7 cellular contexts compared by ENCODE assay signal in the genomic region with DNA sequence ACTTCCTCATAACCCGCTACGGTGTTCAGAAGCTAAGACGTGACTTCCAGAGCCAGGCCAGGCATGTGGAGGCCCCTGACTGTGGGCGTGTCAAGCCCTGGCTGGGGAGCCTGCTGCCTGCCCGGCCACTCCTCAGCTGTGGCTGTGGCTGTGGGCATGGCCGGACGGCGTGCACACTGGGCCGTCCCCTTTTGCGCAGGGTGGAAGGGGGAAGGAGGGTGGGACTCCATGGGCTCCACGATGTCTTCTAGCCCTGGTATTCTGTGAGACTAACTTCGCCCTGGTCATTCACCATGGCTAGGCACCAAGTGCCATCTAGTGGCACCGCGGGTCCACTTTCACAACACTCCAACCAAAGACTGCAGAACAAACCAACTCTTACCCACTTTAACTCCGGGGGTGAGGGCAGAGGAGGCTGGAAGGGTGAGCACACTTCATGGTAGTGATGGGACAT.
DNase-seq lines count a peak whose midpoint lies in the region; ATAC-seq and TF ChIP-seq lines count a peak whose summit lies in the region.

No MANE protein-coding gene starts in this region.

- no peak overlapping the region for H3K27ac Mint-ChIP-seq in activated naive CD4-positive, alpha-beta T cell treated with anti-CD3 and anti-CD28 coated beads for 36 hours

- DNase-seq in EL (peak; percentile 42), HuH-7.5 (ENCODE audit: low spot score) (peak; percentile 20), globus pallidus (ENCODE audit: low spot score) (peak; percentile 82), pons (ENCODE audit: low spot score) (peak; percentile 91), retina (no peak)
- DNase-seq in activated naive CD4-positive, alpha-beta T cell treated with anti-CD3 and anti-CD28 coated beads for 36 hours = peak; percentile 38

- TF ChIP-seq POLR2A in GM18505 (IDR thresholded peaks at IDR 0.05; ENCODE audit: borderline replicate concordance, extremely low read depth, insufficient read depth, insufficient read length) = no peak

- no peaks in the 10 kb centered on the region for H3K9me3 Mint-ChIP-seq in activated naive CD4-positive, alpha-beta T cell treated with anti-CD3 and anti-CD28 coated beads for 36 hours

- H3K27me3 Mint-ChIP-seq in activated naive CD4-positive, alpha-beta T cell treated with anti-CD3 and anti-CD28 coated beads for 36 hours (ENCODE audit: low read depth) = no peaks in the 10 kb centered on the region

- CTCF ChIA-PET in activated naive CD4-positive, alpha-beta T cell treated with anti-CD3 and anti-CD28 coated beads for 36 hours (lab: Charles Lee) = interaction anchor here (0.7 to 1.5 kb wide), 4 partner anchors 17 to 81 kb away, joined by 3 to 5 read pairs (median 3); no protein-coding TSS in a partner anchor

- H3K4me3 Mint-ChIP-seq in activated naive CD4-positive, alpha-beta T cell treated with anti-CD3 and anti-CD28 coated beads for 36 hours = no peak overlapping the region

- peaks cover 17% of the 10 kb centered on the region for H3K4me1 Mint-ChIP-seq in activated naive CD4-positive, alpha-beta T cell treated with anti-CD3 and anti-CD28 coated beads for 36 hours (ENCODE audit: low read depth)

- peaks cover 9% of the 10 kb centered on the region for H3K36me3 Mint-ChIP-seq in activated naive CD4-positive, alpha-beta T cell treated with anti-CD3 and anti-CD28 coated beads for 36 hours (ENCODE audit: low read depth)

- no peak for ATAC-seq in GM18505 (IDR thresholded peaks at IDR 0.05; ENCODE audit: unreplicated experiment)

- intact Hi-C loops in activated naive CD4-positive, alpha-beta T cell treated with anti-CD3 and anti-CD28 coated beads for 36 hours (cut with micrococcal nuclease) = loop anchor here (1.0 kb wide), 1 partner anchor 189 kb away; no protein-coding TSS in a partner anchor
